In genomic region chr12:94779520-94779919, GRCh38 we compare ENCODE assay signal across 16 cellular contexts.
A peak's percentile ranks its signal among the peaks of the same experiment; 100 is the strongest.
DNase-seq lines count a peak whose midpoint lies in the region; ATAC-seq, FAIRE-seq and TF ChIP-seq lines count a peak whose summit lies in the region.
"Had no signal": no experiment of that assay in that cellular context is flagged by ENCODE, and none has a peak within 500 bp of the region (broad histone marks: within the 10 kb centered on the region; RNA-seq: fewer than 3 reads in every experiment).

No MANE protein-coding gene starts in this region.

- DNase-seq in ELF-1 (ENCODE audit: low read depth, low spot score), result peak; percentile 15
- DNase-seq in RCC 7860 (ENCODE audit: low spot score), result peak; percentile 49
- DNase-seq in fibroblast of mammary gland (ENCODE audit: low read depth), result peak; percentile 82
- DNase-seq in pulmonary artery endothelial cell (ENCODE audit: low read depth, low spot score), result peak; percentile 20
- DNase-seq in HuH-7.5 (ENCODE audit: low spot score), result no peak
- DNase-seq in T-helper 2 cell, result no peak
- DNase-seq in NCI-H2196 (lab: John Stamatoyannopoulos, UW; ENCODE audit: unreplicated experiment), result no peak
- DNase-seq: body of pancreas; effector CD8-positive, alpha-beta T cell; MV-4-11; NCI-H2171 treated with DMSO at 0.1 percent for 48 hours; retina; stimulated activated CD4-positive, alpha-beta T cell treated with anti-CD3 and anti-CD28 coated beads, Interleukin-4, amount 100 ng/mL, for 1 hour; transverse colon had no signal

- no peak for FAIRE-seq in RCC 7860 (lab: Jason Lieb, UNC)
- FAIRE-seq: keratinocyte had no signal

- H3K4me3 ChIP-seq in fibroblast of mammary gland (ENCODE audit: control insufficient read depth, low read depth, low read length), result no peak overlapping the region
- H3K4me3 ChIP-seq: body of pancreas, transverse colon had no signal

- no peak for ATAC-seq in HG03097 (IDR thresholded peaks at IDR 0.05; ENCODE audit: low FRiP score, unreplicated experiment)
- ATAC-seq: body of pancreas had no signal

- no peak for TF ChIP-seq CTCF in fibroblast of mammary gland (conservative IDR thresholded peaks at IDR 0.05; ENCODE audit: control insufficient read depth, insufficient read depth, low read depth, low read length)

Comparison
In these comparisons a context has a peak if more than half of its experiments do, and no peak if none do; other contexts are left out.
1. DNase-seq: peak in ELF-1 (single experiment), RCC 7860 (single experiment), fibroblast of mammary gland (single experiment) and pulmonary artery endothelial cell (single experiment); none in HuH-7.5 (single experiment), T-helper 2 cell (0 of 5) and NCI-H2196 (single experiment).